In genomic region chr2:134369220-134369902, GRCh38 we compare ENCODE assay signal across 1 cellular context.
A peak's percentile ranks its signal among the peaks of the same experiment; 100 is the strongest.
TF ChIP-seq lines count a peak whose summit lies in the region.

No MANE protein-coding gene starts in this region.

TF ChIP-seq in GM12878, 131 proteins besides CTCF, POLR2A, EP300 and RAD21:
- TF ChIP-seq, protein P1, sequence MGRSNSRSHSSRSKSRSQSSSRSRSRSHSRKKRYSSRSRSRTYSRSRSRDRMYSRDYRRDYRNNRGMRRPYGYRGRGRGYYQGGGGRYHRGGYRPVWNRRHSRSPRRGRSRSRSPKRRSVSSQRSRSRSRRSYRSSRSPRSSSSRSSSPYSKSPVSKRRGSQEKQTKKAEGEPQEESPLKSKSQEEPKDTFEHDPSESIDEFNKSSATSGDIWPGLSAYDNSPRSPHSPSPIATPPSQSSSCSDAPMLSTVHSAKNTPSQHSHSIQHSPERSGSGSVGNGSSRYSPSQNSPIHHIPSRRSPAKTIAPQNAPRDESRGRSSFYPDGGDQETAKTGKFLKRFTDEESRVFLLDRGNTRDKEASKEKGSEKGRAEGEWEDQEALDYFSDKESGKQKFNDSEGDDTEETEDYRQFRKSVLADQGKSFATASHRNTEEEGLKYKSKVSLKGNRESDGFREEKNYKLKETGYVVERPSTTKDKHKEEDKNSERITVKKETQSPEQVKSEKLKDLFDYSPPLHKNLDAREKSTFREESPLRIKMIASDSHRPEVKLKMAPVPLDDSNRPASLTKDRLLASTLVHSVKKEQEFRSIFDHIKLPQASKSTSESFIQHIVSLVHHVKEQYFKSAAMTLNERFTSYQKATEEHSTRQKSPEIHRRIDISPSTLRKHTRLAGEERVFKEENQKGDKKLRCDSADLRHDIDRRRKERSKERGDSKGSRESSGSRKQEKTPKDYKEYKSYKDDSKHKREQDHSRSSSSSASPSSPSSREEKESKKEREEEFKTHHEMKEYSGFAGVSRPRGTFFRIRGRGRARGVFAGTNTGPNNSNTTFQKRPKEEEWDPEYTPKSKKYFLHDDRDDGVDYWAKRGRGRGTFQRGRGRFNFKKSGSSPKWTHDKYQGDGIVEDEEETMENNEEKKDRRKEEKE (IDR thresholded peaks at IDR 0.05): no peak
- TF ChIP-seq GATAD2B (conservative IDR thresholded peaks at IDR 0.05; ENCODE audit: low read depth) (no peak), PAX5 (IDR thresholded peaks at IDR 0.05; ENCODE audit: borderline replicate concordance, low read depth, low read length) (no peak), MYB (IDR thresholded peaks at IDR 0.05; ENCODE audit: borderline replicate concordance, low read depth, low read length) (no peak), TCF3 (IDR thresholded peaks at IDR 0.05; ENCODE audit: borderline replicate concordance, insufficient read depth, low read depth, low read length) (no peak), NBN (IDR thresholded peaks at IDR 0.05) (no peak), PML (IDR thresholded peaks at IDR 0.05; ENCODE audit: low read length) (no peak), HDGF (IDR thresholded peaks at IDR 0.05) (no peak), NFIC (IDR thresholded peaks at IDR 0.05; ENCODE audit: low read depth, low read length) (no peak), DPF2 (IDR thresholded peaks at IDR 0.05) (no peak), CEBPB (IDR thresholded peaks at IDR 0.05; ENCODE audit: borderline replicate concordance in 1 of 2, low read depth in 2 of 2, low read length in 2 of 2) (no peak), IKZF2 (IDR thresholded peaks at IDR 0.05) (0 out of 4 replicates have a peak, but pooled peaks of 1 of the 2 experiments have one; percentile 8), ZNF622 (IDR thresholded peaks at IDR 0.05) (no peak), ZBED1 (IDR thresholded peaks at IDR 0.05; ENCODE audit: borderline replicate concordance) (no peak), SPI1 (IDR thresholded peaks at IDR 0.05; ENCODE audit: borderline replicate concordance, insufficient read depth, low read depth, low read length) (0 out of 2 replicates have a peak, but pooled peaks have one; percentile 4), ZZZ3 (IDR thresholded peaks at IDR 0.05; ENCODE audit: control insufficient read depth, insufficient read length, low read depth) (no peak), POU2F2 (IDR thresholded peaks at IDR 0.05; ENCODE audit: borderline replicate concordance, low read depth, low read length) (peak; percentile 44; the same call in 1 of the 3 replicates), YBX1 (IDR thresholded peaks at IDR 0.05) (no peak), TCF12 (IDR thresholded peaks at IDR 0.05; ENCODE audit: low read depth, low read length) (no peak), ATF7 (IDR thresholded peaks at IDR 0.05; ENCODE audit: low read depth) (no peak), ATF2 (IDR thresholded peaks at IDR 0.05; ENCODE audit: low read length) (no peak), SMAD1 (IDR thresholded peaks at IDR 0.05; ENCODE audit: low read depth, partially characterized antibody) (no peak), CHD1 (IDR thresholded peaks at IDR 0.05; ENCODE audit: low read depth, low read length) (no peak)
- TF ChIP-seq, protein P2, sequence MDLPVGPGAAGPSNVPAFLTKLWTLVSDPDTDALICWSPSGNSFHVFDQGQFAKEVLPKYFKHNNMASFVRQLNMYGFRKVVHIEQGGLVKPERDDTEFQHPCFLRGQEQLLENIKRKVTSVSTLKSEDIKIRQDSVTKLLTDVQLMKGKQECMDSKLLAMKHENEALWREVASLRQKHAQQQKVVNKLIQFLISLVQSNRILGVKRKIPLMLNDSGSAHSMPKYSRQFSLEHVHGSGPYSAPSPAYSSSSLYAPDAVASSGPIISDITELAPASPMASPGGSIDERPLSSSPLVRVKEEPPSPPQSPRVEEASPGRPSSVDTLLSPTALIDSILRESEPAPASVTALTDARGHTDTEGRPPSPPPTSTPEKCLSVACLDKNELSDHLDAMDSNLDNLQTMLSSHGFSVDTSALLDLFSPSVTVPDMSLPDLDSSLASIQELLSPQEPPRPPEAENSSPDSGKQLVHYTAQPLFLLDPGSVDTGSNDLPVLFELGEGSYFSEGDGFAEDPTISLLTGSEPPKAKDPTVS (IDR thresholded peaks at IDR 0.05; ENCODE audit: low read depth, low read length): no peak
- TF ChIP-seq, protein P3, sequence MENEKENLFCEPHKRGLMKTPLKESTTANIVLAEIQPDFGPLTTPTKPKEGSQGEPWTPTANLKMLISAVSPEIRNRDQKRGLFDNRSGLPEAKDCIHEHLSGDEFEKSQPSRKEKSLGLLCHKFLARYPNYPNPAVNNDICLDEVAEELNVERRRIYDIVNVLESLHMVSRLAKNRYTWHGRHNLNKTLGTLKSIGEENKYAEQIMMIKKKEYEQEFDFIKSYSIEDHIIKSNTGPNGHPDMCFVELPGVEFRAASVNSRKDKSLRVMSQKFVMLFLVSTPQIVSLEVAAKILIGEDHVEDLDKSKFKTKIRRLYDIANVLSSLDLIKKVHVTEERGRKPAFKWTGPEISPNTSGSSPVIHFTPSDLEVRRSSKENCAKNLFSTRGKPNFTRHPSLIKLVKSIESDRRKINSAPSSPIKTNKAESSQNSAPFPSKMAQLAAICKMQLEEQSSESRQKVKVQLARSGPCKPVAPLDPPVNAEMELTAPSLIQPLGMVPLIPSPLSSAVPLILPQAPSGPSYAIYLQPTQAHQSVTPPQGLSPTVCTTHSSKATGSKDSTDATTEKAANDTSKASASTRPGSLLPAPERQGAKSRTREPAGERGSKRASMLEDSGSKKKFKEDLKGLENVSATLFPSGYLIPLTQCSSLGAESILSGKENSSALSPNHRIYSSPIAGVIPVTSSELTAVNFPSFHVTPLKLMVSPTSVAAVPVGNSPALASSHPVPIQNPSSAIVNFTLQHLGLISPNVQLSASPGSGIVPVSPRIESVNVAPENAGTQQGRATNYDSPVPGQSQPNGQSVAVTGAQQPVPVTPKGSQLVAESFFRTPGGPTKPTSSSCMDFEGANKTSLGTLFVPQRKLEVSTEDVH (IDR thresholded peaks at IDR 0.05; ENCODE audit: low read depth, partially characterized antibody): no peak
TF ChIP-seq in GM12878: peak in this region for 3.
